Comparison of ENCODE assay signal across 8 cellular contexts in genomic region chr1:54798769-54799641, GRCh38. TPM values are rescaled to one million over a fixed set of nuclear protein-coding genes. Genes with fewer than 3 reads are reported as not detected.
A peak's percentile ranks its signal among the peaks of the same experiment; 100 is the strongest.
DNase-seq lines count a peak whose midpoint lies in the region; ATAC-seq and TF ChIP-seq lines count a peak whose summit lies in the region.

No MANE protein-coding gene starts in this region.

- H3K9me3 ChIP-seq in GM23248 (ENCODE audit: low read depth), result no peaks in the 10 kb centered on the region
- H3K9me3 ChIP-seq in lung (ENCODE audit: control insufficient read depth in 2 of 2, insufficient read depth in 1 of 2, low read length in 1 of 2), result no peaks in the 10 kb centered on the region

- H2AFZ ChIP-seq in GM23248, result no peak overlapping the region

- H3K36me3 ChIP-seq in GM06990 (ENCODE audit: control insufficient read depth, insufficient read depth, low read length) (no peaks in the 10 kb centered on the region), GM23248 (ENCODE audit: low read depth) (no peaks in the 10 kb centered on the region), lung (ENCODE audit: control insufficient read depth in 2 of 2, insufficient read depth in 2 of 2, low read length in 2 of 2) (no peaks in the 10 kb centered on the region)

- H3K4me2 ChIP-seq in GM23248 (ENCODE audit: unreplicated experiment), result no peak overlapping the region

- TF ChIP-seq CTCF in GM06990 (IDR thresholded peaks at IDR 0.05; ENCODE audit: insufficient read depth, low read length, poor library complexity, severe bottlenecking) (no peak), activated B cell treated with CpG ODN at 0.5 μM for 24 hours (IDR thresholded peaks at IDR 0.05) (no peak), lung (IDR thresholded peaks at IDR 0.05; ENCODE audit: control extremely low read depth, extremely low read depth) (no peak), endothelial cell (IDR thresholded peaks at IDR 0.05; ENCODE audit: unreplicated experiment) (no peak)

- H3K27me3 ChIP-seq in GM06990 (replicated peaks; ENCODE audit: control insufficient read depth, insufficient read depth, low read length) (no peaks in the 10 kb centered on the region), GM23248 (replicated peaks; ENCODE audit: insufficient read depth) (peaks cover 16% of the 10 kb centered on the region), lung (ENCODE audit: control insufficient read depth, insufficient read depth) (no peaks in the 10 kb centered on the region)

- H3F3A ChIP-seq in GM23248 (ENCODE audit: insufficient read depth), result 0 out of 2 replicates have a peak, but pooled peaks cover 2% of the 10 kb centered on the region

- POLR2A ChIA-PET in activated B cell treated with CpG ODN at 0.5 μM for 24 hours (lab: Charles Lee), result interaction anchor here (0.6 kb wide), 1 partner anchor 392 kb away, joined by 5 read pairs; no protein-coding TSS in a partner anchor

- H3K4me1 Mint-ChIP-seq in activated B cell treated with CpG ODN at 0.5 μM for 24 hours (peaks cover 29% of the 10 kb centered on the region), endothelial cell (ENCODE audit: unreplicated experiment) (no peaks in the 10 kb centered on the region)

- H3K27ac ChIP-seq in GM23248, result no peak overlapping the region
- H3K27ac ChIP-seq in lung (ENCODE audit: low read depth in 1 of 2, low read length in 1 of 2), result peak overlapping the region in 1 of 2 donors; percentile 23

- intact Hi-C loops in activated B cell treated with CpG ODN at 0.5 μM for 24 hours (cut with micrococcal nuclease), result no loop called here

- in situ Hi-C loops in GM23248 (cut with MboI), result no loop called here

- peaks cover 6% of the 10 kb centered on the region for H3K36me3 Mint-ChIP-seq in activated B cell treated with CpG ODN at 0.5 μM for 24 hours (ENCODE audit: low read depth)
- peaks cover 4% of the 10 kb centered on the region for H3K36me3 Mint-ChIP-seq in endothelial cell (ENCODE audit: low read depth, unreplicated experiment)

- H3K79me2 ChIP-seq in GM23248 (ENCODE audit: insufficient read depth), result no peaks in the 10 kb centered on the region

- DNase-seq in GM06990 (ENCODE audit: extremely low read depth, insufficient read length) (peak; percentile 73), GM23248 (peak; percentile 70), activated B cell treated with CpG ODN at 0.5 μM for 24 hours (no peak), lung (ENCODE audit: low spot score) (peak; percentile 43), endothelial cell (ENCODE audit: low spot score) (no peak), DMS153 treated with DMSO at 0.1 percent for 48 hours (lab: John Stamatoyannopoulos, UW; ENCODE audit: unreplicated experiment) (no peak)

- H3K9me3 Mint-ChIP-seq in activated B cell treated with CpG ODN at 0.5 μM for 24 hours (no peaks in the 10 kb centered on the region), endothelial cell (ENCODE audit: unreplicated experiment) (no peaks in the 10 kb centered on the region)

- WGBS in GM23248 (ENCODE audit: low coverage in 1 of 2, low lambda C conversion rate in 2 of 2, missing lambda C conversion rate in 2 of 2), 2 experiments, result 59 to 68% methylated on average over 5 to 6 of the region's 6 CpGs
- WGBS in lung, 2 donors, result 42 to 49% methylated on average over 6 of the region's 6 CpGs

- H3K9ac ChIP-seq in GM23248, result no peak overlapping the region

- H3K4me1 ChIP-seq in GM23248 (ENCODE audit: insufficient read depth) (peaks cover under 1% of the 10 kb centered on the region; the same call in 1 of the 2 replicates), lung (ENCODE audit: control insufficient read depth in 2 of 2, insufficient read depth in 2 of 2, low read length in 2 of 2) (peaks cover 0 to 6% of the 10 kb centered on the region in 2 donors)

- H3K4me3 ChIP-seq in GM06990 (replicated peaks; ENCODE audit: low read depth, low read length) (no peak overlapping the region; the same call in 1 of the 2 replicates), GM23248 (no peak overlapping the region), lung (no peak overlapping the region)

- H3K27ac Mint-ChIP-seq in activated B cell treated with CpG ODN at 0.5 μM for 24 hours (peak overlapping the region; percentile 30), endothelial cell (ENCODE audit: unreplicated experiment) (no peak overlapping the region)

- H3K4me3 Mint-ChIP-seq in activated B cell treated with CpG ODN at 0.5 μM for 24 hours, result peak overlapping the region; percentile 78
- no peak overlapping the region for H3K4me3 Mint-ChIP-seq in endothelial cell (ENCODE audit: unreplicated experiment)

- no peak for ATAC-seq in activated B cell treated with CpG ODN at 0.5 μM for 24 hours (ENCODE audit: low read depth)
- no peak for ATAC-seq in lung (ENCODE audit: insufficient read depth, low FRiP score)
- ATAC-seq in GM18909 (IDR thresholded peaks at IDR 0.05; ENCODE audit: poor library complexity, unreplicated experiment), result no peak
- no peak for ATAC-seq in HG02840 (IDR thresholded peaks at IDR 0.05; ENCODE audit: low FRiP score, unreplicated experiment)

- CTCF ChIA-PET in activated B cell treated with CpG ODN at 0.5 μM for 24 hours (lab: Charles Lee), result no interaction called here

- H3K9me2 ChIP-seq in GM23248 (ENCODE audit: insufficient read depth), result no peaks in the 10 kb centered on the region

- H3K27me3 Mint-ChIP-seq in activated B cell treated with CpG ODN at 0.5 μM for 24 hours, result no peaks in the 10 kb centered on the region
- peaks cover 3% of the 10 kb centered on the region for H3K27me3 Mint-ChIP-seq in endothelial cell (ENCODE audit: unreplicated experiment)

- no peaks in the 10 kb centered on the region for H4K20me1 ChIP-seq in GM23248 (ENCODE audit: insufficient read depth)

RNA-seq across cellular contexts. Expression of gene TTC22, which starts 2.1 kb away (rescaled TPM):
- total RNA-seq in GM23248 (2014; rRNA removed; shearing (Covaris generic)), result not detected in 2 replicates
- polyA plus RNA-seq in GM23248 (2016; fragmentation: Nextera tagmentation; extraction: Ambion mirVana), result not detected in 2 replicates
- 4.9 and 6.0 TPM in 2 replicates for total RNA-seq in activated B cell treated with CpG ODN at 0.5 μM for 24 hours
- total RNA-seq in lung, result 1 to 10 TPM; 3.4 to 6.6 TPM
- 1 to 10 TPM; 2.9 to 3.7 TPM for polyA plus RNA-seq in lung
- not detected for total RNA-seq in endothelial cell (ENCODE audit: unreplicated experiment)

RNA-seq across cellular contexts. Expression of gene PARS2, which starts 34.7 kb away (rescaled TPM):
- 3.0 and 5.0 TPM in 2 replicates for total RNA-seq in GM23248 (2014; rRNA removed; shearing (Covaris generic))
- polyA plus RNA-seq in GM23248 (2016; fragmentation: Nextera tagmentation; extraction: Ambion mirVana) (4.1 and 5.2 TPM in 2 replicates), lung (1 to 10 TPM; 1.3 to 2.9 TPM)
- total RNA-seq in activated B cell treated with CpG ODN at 0.5 μM for 24 hours (4.3 and 4.8 TPM in 2 replicates), lung (1 to 10 TPM; 2.4 to 4.3 TPM), endothelial cell (ENCODE audit: unreplicated experiment) (6.5 TPM)

Comparison
In these comparisons a context has a peak if more than half of its experiments do, and no peak if none do; other contexts are left out.
1. DNase-seq: peak in GM06990 (single experiment), GM23248 (single experiment) and lung (single experiment); none in activated B cell treated with CpG ODN at 0.5 μM for 24 hours (single experiment), endothelial cell (single experiment) and DMS153 treated with DMSO at 0.1 percent for 48 hours (single experiment).